Comparison of ENCODE assay signal across 8 cellular contexts in genomic region chr3:36893137-36893557, GRCh38.
A peak's percentile ranks its signal among the peaks of the same experiment; 100 is the strongest.
DNase-seq lines count a peak whose midpoint lies in the region; ATAC-seq lines count a peak whose summit lies in the region.

No MANE protein-coding gene starts in this region.

- peak; percentile 22 for DNase-seq in stimulated activated CD4-positive, alpha-beta T cell treated with anti-CD3 and anti-CD28 coated beads, Interleukin-4, amount 100 ng/mL, for 24 hours
- DNase-seq in stimulated activated CD4-positive, alpha-beta T cell treated with anti-CD3 and anti-CD28 coated beads, Interleukin-4, amount 100 ng/mL, for 1 hour, result no peak
- DNase-seq in T-helper 22 cell (ENCODE audit: low read depth) (peak; percentile 26), globus pallidus (ENCODE audit: low spot score) (peak; percentile 60), smooth muscle cell of the brain vasculature (ENCODE audit: low read depth, low spot score) (peak; percentile 54), NCI-H1048 (lab: John Stamatoyannopoulos, UW) (no peak), SHP77 (lab: John Stamatoyannopoulos, UW) (no peak)

- peak; percentile 55 for ATAC-seq in HG03159 (IDR thresholded peaks at IDR 0.05; ENCODE audit: unreplicated experiment)

Comparison
In these comparisons a context has a peak if more than half of its experiments do, and no peak if none do; other contexts are left out.
1. DNase-seq: peak in stimulated activated CD4-positive, alpha-beta T cell treated with anti-CD3 and anti-CD28 coated beads, Interleukin-4, amount 100 ng/mL, for 24 hours (single experiment), T-helper 22 cell (single experiment), globus pallidus (single experiment) and smooth muscle cell of the brain vasculature (single experiment); none in stimulated activated CD4-positive, alpha-beta T cell treated with anti-CD3 and anti-CD28 coated beads, Interleukin-4, amount 100 ng/mL, for 1 hour (single experiment), NCI-H1048 (single experiment) and SHP77 (0 of 2).